ENCODE assay signal across 25 cellular contexts in genomic region chr3:133812872-133813271, GRCh38. TPM values are rescaled to one million over a fixed set of nuclear protein-coding genes. Genes with fewer than 3 reads are reported as not detected.
DNase-seq lines count a peak whose midpoint lies in the region; ATAC-seq, FAIRE-seq and TF ChIP-seq lines count a peak whose summit lies in the region.
"Had no signal": no experiment of that assay in that cellular context is flagged by ENCODE, and none has a peak within 500 bp of the region (broad histone marks: within the 10 kb centered on the region; RNA-seq: fewer than 3 reads in every experiment).

No MANE protein-coding gene starts in this region.

- no peak overlapping the region for H3K27ac ChIP-seq in astrocyte (ENCODE audit: low read depth, low read length)
- H3K27ac ChIP-seq: gastroesophageal sphincter, left lung, tibial artery had no signal

- DNase-seq in AG20443 (ENCODE audit: low spot score) (peak; percentile 68), GM04503 (ENCODE audit: low read depth) (peak; percentile 27), astrocyte (ENCODE audit: low read depth) (peak; percentile 20), memory B cell (ENCODE audit: low spot score in 2 of 2) (no peak), type B pancreatic cell (ENCODE audit: extremely low spot score, unreplicated experiment) (no peak), DMS 273 (lab: John Stamatoyannopoulos, UW; ENCODE audit: unreplicated experiment) (no peak), NCI-H2029 (lab: John Stamatoyannopoulos, UW) (no peak)
- DNase-seq: activated CD4-positive, alpha-beta T cell treated with anti-CD3 and anti-CD28 coated beads for 1 hour; CD4-positive, CD25-positive, alpha-beta regulatory T cell; effector CD4-positive, alpha-beta T cell; hypothalamus; Karpas-422; left lung; MV-4-11; natural killer cell; RPMI8226; stimulated activated CD4-positive, alpha-beta T cell treated with anti-CD3 and anti-CD28 coated beads, Interleukin-4, amount 100 ng/mL, for 1 hour; stimulated activated naive CD4-positive, alpha-beta T cell treated with Interleukin-2 at 50 U/mL for 16 hours; tibial artery had no signal

- H3K27ac Mint-ChIP-seq in astrocyte (ENCODE audit: unreplicated experiment), result peak overlapping the region; percentile 3
- H3K27ac Mint-ChIP-seq in memory B cell, result peak overlapping the region; percentile 3
- H3K27ac Mint-ChIP-seq in type B pancreatic cell, result no peak overlapping the region
- H3K27ac Mint-ChIP-seq: activated T-helper 1 cell treated with anti-CD3 and anti-CD28 coated beads, Interleukin-12 subunit alpha, Interleukin-12 subunit beta, Interleukin-2, Interleukin-4 antibody, amounts not matched to agents 30 ng/mL and 10 ng/mL and 1 ng/mL, durations not matched to agents 14 hours and 24 hours and 36 hours; mesothelial cell of epicardium; natural killer cell had no signal

- H3K9me3 Mint-ChIP-seq in astrocyte (ENCODE audit: unreplicated experiment) (no peaks in the 10 kb centered on the region), memory B cell (no peaks in the 10 kb centered on the region), type B pancreatic cell (no peaks in the 10 kb centered on the region)
- H3K9me3 Mint-ChIP-seq: activated naive CD4-positive, alpha-beta T cell treated with anti-CD3 and anti-CD28 coated beads, Interleukin-2, amount 50 U/mL, for 24 hours; activated T-helper 1 cell treated with anti-CD3 and anti-CD28 coated beads, Interleukin-12 subunit alpha, Interleukin-12 subunit beta, Interleukin-2, Interleukin-4 antibody, amounts not matched to agents 30 ng/mL and 10 ng/mL and 1 ng/mL, durations not matched to agents 14 hours and 24 hours and 36 hours; CD4-positive, CD25-positive, alpha-beta regulatory T cell; mesothelial cell of epicardium; natural killer cell had no signal

- H3K36me3 Mint-ChIP-seq in astrocyte (ENCODE audit: low read depth, unreplicated experiment), result peaks cover 5% of the 10 kb centered on the region
- peaks cover 23% of the 10 kb centered on the region for H3K36me3 Mint-ChIP-seq in memory B cell
- H3K36me3 Mint-ChIP-seq in type B pancreatic cell, result peaks cover 42% of the 10 kb centered on the region

- FAIRE-seq in astrocyte (lab: Jason Lieb, UNC), result no peak

- H3K4me1 Mint-ChIP-seq in astrocyte (ENCODE audit: low read depth, unreplicated experiment) (peaks cover 7% of the 10 kb centered on the region), memory B cell (peaks cover 7% of the 10 kb centered on the region), type B pancreatic cell (ENCODE audit: unreplicated experiment) (peaks cover 4% of the 10 kb centered on the region)

- H4K20me1 ChIP-seq in astrocyte (ENCODE audit: insufficient read depth, low read length), result peaks cover 34% of the 10 kb centered on the region

- TF ChIP-seq CTCF in astrocyte (IDR thresholded peaks at IDR 0.05; ENCODE audit: insufficient read depth, low read depth, low read length) (no peak), type B pancreatic cell (conservative IDR thresholded peaks at IDR 0.05) (no peak)

- H3K36me3 ChIP-seq in astrocyte (ENCODE audit: insufficient read depth, low read length), result peaks cover 53% of the 10 kb centered on the region

- H3K9me3 ChIP-seq in astrocyte (ENCODE audit: insufficient read depth, low read depth, low read length), result no peaks in the 10 kb centered on the region
- H3K9me3 ChIP-seq: gastroesophageal sphincter, HAP-1, left lung, tibial artery had no signal

- no peaks in the 10 kb centered on the region for H3K27me3 Mint-ChIP-seq in astrocyte (ENCODE audit: low read depth, unreplicated experiment)
- H3K27me3 Mint-ChIP-seq in memory B cell, result no peaks in the 10 kb centered on the region
- H3K27me3 Mint-ChIP-seq in type B pancreatic cell, result no peaks in the 10 kb centered on the region
- H3K27me3 Mint-ChIP-seq: activated naive CD4-positive, alpha-beta T cell treated with anti-CD3 and anti-CD28 coated beads, Interleukin-2, amount 50 U/mL, for 24 hours; CD4-positive, CD25-positive, alpha-beta regulatory T cell had no signal

- peaks cover 11% of the 10 kb centered on the region for H3K79me2 ChIP-seq in astrocyte (ENCODE audit: insufficient read depth, low read length)

- H3K4me2 ChIP-seq in astrocyte (ENCODE audit: low read length), result no peak overlapping the region

- no peaks in the 10 kb centered on the region for H3K4me1 ChIP-seq in astrocyte (ENCODE audit: insufficient read depth, low read length)
- H3K4me1 ChIP-seq: HAP-1, tibial artery had no signal

- H3K9ac ChIP-seq in astrocyte (ENCODE audit: low read length), result no peak overlapping the region

- no peak overlapping the region for H2AFZ ChIP-seq in astrocyte (ENCODE audit: low read depth, low read length)

- H3K4me3 Mint-ChIP-seq in astrocyte (ENCODE audit: unreplicated experiment) (no peak overlapping the region), memory B cell (no peak overlapping the region), type B pancreatic cell (no peak overlapping the region)
- H3K4me3 Mint-ChIP-seq: activated naive CD4-positive, alpha-beta T cell treated with anti-CD3 and anti-CD28 coated beads, Interleukin-2, amount 50 U/mL, for 24 hours; activated T-helper 1 cell treated with anti-CD3 and anti-CD28 coated beads, Interleukin-12 subunit alpha, Interleukin-12 subunit beta, Interleukin-2, Interleukin-4 antibody, amounts not matched to agents 30 ng/mL and 10 ng/mL and 1 ng/mL, durations not matched to agents 14 hours and 24 hours and 36 hours; mesothelial cell of epicardium; natural killer cell had no signal

- H3K27me3 ChIP-seq in astrocyte (ENCODE audit: insufficient read depth, low read length), result no peaks in the 10 kb centered on the region
- H3K27me3 ChIP-seq: gastroesophageal sphincter, left lung, tibial artery had no signal

- H3K4me3 ChIP-seq in astrocyte (ENCODE audit: insufficient read depth, low read depth, low read length), result no peak overlapping the region
- H3K4me3 ChIP-seq: gastroesophageal sphincter, HAP-1, left lung, tibial artery had no signal

- no peak for ATAC-seq in memory B cell (ENCODE audit: low read depth)
- ATAC-seq in GM19397 (IDR thresholded peaks at IDR 0.05; ENCODE audit: unreplicated experiment), result no peak
- ATAC-seq: gastroesophageal sphincter, left lung, natural killer cell had no signal

RNA-seq across cellular contexts. Expression of gene SRPRB, which starts 7.3 kb away (rescaled TPM):
- 83.8 and 99.4 TPM in 2 replicates for total RNA-seq in astrocyte
- total RNA-seq in type B pancreatic cell (ENCODE audit: low replicate concordance), result 80.9 and 89.5 TPM in 2 replicates

Comparison
In these comparisons a context has a peak if more than half of its experiments do, and no peak if none do; other contexts are left out.
1. DNase-seq: peak in AG20443 (single experiment), GM04503 (single experiment) and astrocyte (single experiment); none in memory B cell (0 of 2), type B pancreatic cell (single experiment), DMS 273 (single experiment) and NCI-H2029 (single experiment).